In the genomic region with DNA sequence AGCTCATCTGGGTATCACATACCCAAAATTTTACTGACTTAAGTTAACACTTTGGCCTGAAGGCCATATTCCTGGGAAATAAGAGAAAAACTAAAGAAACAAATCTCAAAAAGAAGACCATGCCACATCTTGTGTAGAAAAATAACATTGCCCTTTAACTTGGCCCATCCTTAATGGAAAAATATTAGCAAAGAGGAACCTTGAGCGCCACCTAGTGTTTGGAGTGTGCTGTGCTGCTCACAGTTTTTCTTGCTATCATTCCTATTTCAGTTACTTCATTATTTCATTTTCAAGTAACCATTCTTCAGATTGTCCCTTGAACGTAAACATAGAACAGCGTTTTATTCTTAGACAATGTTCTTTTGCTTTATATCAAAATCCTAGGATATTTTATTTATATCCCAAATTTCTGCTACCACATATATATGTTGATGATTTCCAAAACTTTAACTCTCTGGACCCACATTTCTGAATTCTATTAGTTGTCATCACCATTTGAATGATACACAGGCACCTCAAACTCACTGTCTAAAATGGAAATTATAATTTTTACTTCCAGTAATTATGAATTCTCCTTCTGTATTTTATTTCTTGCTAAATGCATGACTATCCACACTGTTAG, we compare ENCODE assay signal across 8 cellular contexts.
DNase-seq lines count a peak whose midpoint lies in the region; ATAC-seq, FAIRE-seq and TF ChIP-seq lines count a peak whose summit lies in the region.

No MANE protein-coding gene starts in this region.

- peak; percentile 78 for FAIRE-seq in GM18507 (lab: Jason Lieb, UNC)

- H3K36me3 ChIP-seq in BJ (ENCODE audit: control insufficient read depth, insufficient read depth, low read length) (no peaks in the 10 kb centered on the region), gastrocnemius medialis (no peaks in the 10 kb centered on the region)

- peak; percentile 91 for TF ChIP-seq CTCF in BJ (IDR thresholded peaks at IDR 0.05; ENCODE audit: insufficient read depth, low read depth, low read length)
- TF ChIP-seq CTCF in activated CD8-positive, alpha-beta T cell treated with anti-CD3 and anti-CD28 coated beads for 36 hours (IDR thresholded peaks at IDR 0.05): peak; percentile 78
- peak in 4 of 5 experiments; percentile 14 to 55 (median 37) for TF ChIP-seq CTCF in gastrocnemius medialis (IDR thresholded peaks at IDR 0.05 in 4 of 5, conservative IDR thresholded peaks at IDR 0.05 in 1 of 5)

- H3K4me3 ChIP-seq in BJ (ENCODE audit: low read depth, low read length): no peak overlapping the region
- H3K4me3 ChIP-seq in gastrocnemius medialis: no peak overlapping the region

- H3K4me1 Mint-ChIP-seq in activated CD8-positive, alpha-beta T cell treated with anti-CD3 and anti-CD28 coated beads for 36 hours (ENCODE audit: low read depth): no peaks in the 10 kb centered on the region

- no peak overlapping the region for H3K27ac ChIP-seq in gastrocnemius medialis

- intact Hi-C loops in activated CD8-positive, alpha-beta T cell treated with anti-CD3 and anti-CD28 coated beads for 36 hours (cut with micrococcal nuclease): no loop called here
- intact Hi-C loops in left ventricle myocardium superior (cut with micrococcal nuclease): no loop called here
- intact Hi-C loops in gastrocnemius medialis (cut with DNase I; ENCODE audit: low total_unique reads): no loop called here
- intact Hi-C loops in posterior vena cava (cut with DNase I): no loop called here

- in situ Hi-C loops in gastrocnemius medialis (cut with MboI; ENCODE audit: low sequenced_read_pairs in 4 of 4): no loop called here

- H3K4me1 ChIP-seq in gastrocnemius medialis: no peaks in the 10 kb centered on the region

- POLR2A ChIA-PET in BJ (lab: Charles Lee): no interaction called here
- POLR2A ChIA-PET in activated CD8-positive, alpha-beta T cell treated with anti-CD3 and anti-CD28 coated beads for 36 hours (lab: Charles Lee): no interaction called here

- H3K27me3 ChIP-seq in BJ (ENCODE audit: control insufficient read depth, insufficient read depth, low read length): no peaks in the 10 kb centered on the region
- no peaks in the 10 kb centered on the region for H3K27me3 ChIP-seq in gastrocnemius medialis

- TF ChIP-seq POLR2A in gastrocnemius medialis (IDR thresholded peaks at IDR 0.05): no peak

- no peaks in the 10 kb centered on the region for H3K9me3 Mint-ChIP-seq in activated CD8-positive, alpha-beta T cell treated with anti-CD3 and anti-CD28 coated beads for 36 hours

- no peak overlapping the region for H3K27ac Mint-ChIP-seq in activated CD8-positive, alpha-beta T cell treated with anti-CD3 and anti-CD28 coated beads for 36 hours

- H3K36me3 Mint-ChIP-seq in activated CD8-positive, alpha-beta T cell treated with anti-CD3 and anti-CD28 coated beads for 36 hours (ENCODE audit: low read depth): no peaks in the 10 kb centered on the region

- ATAC-seq in HG02973 (IDR thresholded peaks at IDR 0.05; ENCODE audit: unreplicated experiment) (peak; percentile 78), left ventricle myocardium superior (no peak), gastrocnemius medialis (no peak)
- no peak for ATAC-seq in activated CD8-positive, alpha-beta T cell treated with anti-CD3 and anti-CD28 coated beads for 36 hours

- H3K4me3 Mint-ChIP-seq in activated CD8-positive, alpha-beta T cell treated with anti-CD3 and anti-CD28 coated beads for 36 hours: no peak overlapping the region

- CTCF ChIA-PET in BJ (lab: Yijun Ruan, JAX): interaction anchor here (0.5 to 1.1 kb wide), 8 partner anchors 8 to 1352 kb away, joined by 3 to 5 read pairs (median 4); no protein-coding TSS in a partner anchor
- CTCF ChIA-PET in activated CD8-positive, alpha-beta T cell treated with anti-CD3 and anti-CD28 coated beads for 36 hours (lab: Charles Lee): interaction anchor here (0.6 to 1.7 kb wide), 3 partner anchors 9 to 967 kb away, joined by 3 to 4 read pairs (median 3); no protein-coding TSS in a partner anchor

- DNase-seq in BJ (ENCODE audit: low read depth) (peak; percentile 4), GM18507 (ENCODE audit: extremely low spot score, insufficient read length, low read depth) (peak; percentile 2), NCI-H2107 treated with DMSO at 0.1 percent for 48 hours (lab: John Stamatoyannopoulos, UW; ENCODE audit: unreplicated experiment) (peak; percentile 38), left ventricle myocardium superior (peak; percentile 31), gastrocnemius medialis (no peak), posterior vena cava (ENCODE audit: low spot score) (no peak)
- DNase-seq in activated CD8-positive, alpha-beta T cell treated with anti-CD3 and anti-CD28 coated beads for 36 hours: peak; percentile 53

- H3K27me3 Mint-ChIP-seq in activated CD8-positive, alpha-beta T cell treated with anti-CD3 and anti-CD28 coated beads for 36 hours: no peaks in the 10 kb centered on the region

- H3K9me3 ChIP-seq in gastrocnemius medialis: no peaks in the 10 kb centered on the region

Comparison
In these comparisons a context has a peak if more than half of its experiments do, and no peak if none do; other contexts are left out.
1. DNase-seq: peak in BJ (single experiment), GM18507 (single experiment), NCI-H2107 treated with DMSO at 0.1 percent for 48 hours (single experiment), activated CD8-positive, alpha-beta T cell treated with anti-CD3 and anti-CD28 coated beads for 36 hours (single experiment) and left ventricle myocardium superior (single experiment); none in gastrocnemius medialis (0 of 2) and posterior vena cava (single experiment).
2. CTCF ChIP-seq: peak in every context shown above with its lines; median percentile 91 in BJ; 78 in activated CD8-positive, alpha-beta T cell treated with anti-CD3 and anti-CD28 coated beads for 36 hours; 37 in gastrocnemius medialis.